In genomic region chr3:67540198-67540894, GRCh38 we compare ENCODE assay signal across 25 cellular contexts.
DNase-seq lines count a peak whose midpoint lies in the region; ATAC-seq, FAIRE-seq and TF ChIP-seq lines count a peak whose summit lies in the region.
"Had no signal": no experiment of that assay in that cellular context is flagged by ENCODE, and none has a peak within 500 bp of the region (broad histone marks: within the 10 kb centered on the region; RNA-seq: fewer than 3 reads in every experiment).

No MANE protein-coding gene starts in this region.

- FAIRE-seq in H1 (lab: Jason Lieb, UNC) = no peak
- FAIRE-seq: G401.6, GM12892, RCC 7860 had no signal

- no peak overlapping the region for H4K91ac ChIP-seq in H1 (replicated peaks; ENCODE audit: insufficient read length, low read length)

- H3K27me3 Mint-ChIP-seq in activated naive CD4-positive, alpha-beta T cell treated with anti-CD3 and anti-CD28 coated beads, Interleukin-2, amount 10 ng/mL, durations not matched to agents 7 days and 5 days = no peaks in the 10 kb centered on the region
- H3K27me3 Mint-ChIP-seq in activated naive CD4-positive, alpha-beta T cell treated with anti-CD3 and anti-CD28 coated beads for 36 hours (ENCODE audit: low read depth) = no peaks in the 10 kb centered on the region
- no peaks in the 10 kb centered on the region for H3K27me3 Mint-ChIP-seq in neural progenitor cell (ENCODE audit: insufficient read depth, low read depth)
- H3K27me3 Mint-ChIP-seq: CD4-positive, alpha-beta memory T cell had no signal

- H3K36me3 ChIP-seq in H1 (ENCODE audit: control insufficient read depth in 2 of 4, insufficient read depth in 4 of 4, low read length in 3 of 4) (no peaks in the 10 kb centered on the region), neural progenitor cell (no peaks in the 10 kb centered on the region), left ventricle myocardium inferior (no peaks in the 10 kb centered on the region)
- H3K36me3 ChIP-seq: MG63, SJCRH30 had no signal

- no peak overlapping the region for H3K23ac ChIP-seq in H1 (ENCODE audit: insufficient read length)

- no peak overlapping the region for H2BK5ac ChIP-seq in H1 (ENCODE audit: low read depth, low read length)

- H3K4me3 ChIP-seq in H1 (ENCODE audit: extremely low read depth in 1 of 4, insufficient read depth in 2 of 4, low read depth in 3 of 4, low read length in 4 of 4) (no peak overlapping the region), neural progenitor cell (no peak overlapping the region), left ventricle myocardium inferior (no peak overlapping the region)
- H3K4me3 ChIP-seq: BLaER1 treated with 17β-estradiol and CSF1 and Interleukin-3, amounts not matched to agents 10 nM and 100 nM; MG63; SJCRH30 had no signal

- POLR2A ChIA-PET in H1 (lab: Charles Lee; ENCODE audit: partially characterized antibody) = interaction anchor here (1.2 kb wide), 1 partner anchor 11 kb away, joined by 3 read pairs; no protein-coding TSS in a partner anchor

- TF ChIP-seq CTCF in H1 (IDR thresholded peaks at IDR 0.05; ENCODE audit: control extremely low read depth in 1 of 3, insufficient read depth in 1 of 3, low read depth in 1 of 3, low read length in 3 of 3) = peak; percentile 14 to 25 (median 22); a peak in 2 of 4 replicates
- no peak for TF ChIP-seq CTCF in neural progenitor cell (IDR thresholded peaks at IDR 0.05)
- no peak for TF ChIP-seq CTCF in left ventricle myocardium inferior (IDR thresholded peaks at IDR 0.05; ENCODE audit: borderline replicate concordance)

- H3K4ac ChIP-seq in H1 (replicated peaks; ENCODE audit: insufficient read length, low read depth, low read length) = no peak overlapping the region

- peaks cover 5% of the 10 kb centered on the region for H3K4me1 Mint-ChIP-seq in activated naive CD4-positive, alpha-beta T cell treated with anti-CD3 and anti-CD28 coated beads, Interleukin-2, amount 10 ng/mL, durations not matched to agents 7 days and 5 days
- peaks cover 26% of the 10 kb centered on the region for H3K4me1 Mint-ChIP-seq in activated naive CD4-positive, alpha-beta T cell treated with anti-CD3 and anti-CD28 coated beads for 36 hours (ENCODE audit: low read depth)
- H3K4me1 Mint-ChIP-seq in neural progenitor cell = peaks cover 3% of the 10 kb centered on the region

- H3K56ac ChIP-seq in H1 (replicated peaks; ENCODE audit: insufficient read length, low read depth, low read length) = no peak overlapping the region

- intact Hi-C loops in activated naive CD4-positive, alpha-beta T cell treated with anti-CD3 and anti-CD28 coated beads for 36 hours (cut with micrococcal nuclease) = no loop called here
- intact Hi-C loops in left ventricle myocardium inferior (cut with micrococcal nuclease) = no loop called here

- no peak overlapping the region for H4K5ac ChIP-seq in H1 (ENCODE audit: insufficient read length, low read depth, low read length)

- H3K9me3 Mint-ChIP-seq in activated naive CD4-positive, alpha-beta T cell treated with anti-CD3 and anti-CD28 coated beads, Interleukin-2, amount 10 ng/mL, durations not matched to agents 7 days and 5 days = peaks cover 22% of the 10 kb centered on the region
- peaks cover 21% of the 10 kb centered on the region for H3K9me3 Mint-ChIP-seq in activated naive CD4-positive, alpha-beta T cell treated with anti-CD3 and anti-CD28 coated beads for 36 hours
- H3K9me3 Mint-ChIP-seq in neural progenitor cell = peaks cover 16% of the 10 kb centered on the region

- H3K27me3 ChIP-seq in H1 (replicated peaks in 1 of 4; ENCODE audit: control insufficient read depth in 3 of 4, extremely low read depth in 1 of 4, insufficient read depth in 3 of 4, low read length in 3 of 4) (no peaks in the 10 kb centered on the region), neural progenitor cell (no peaks in the 10 kb centered on the region), left ventricle myocardium inferior (ENCODE audit: low read depth) (no peaks in the 10 kb centered on the region)
- H3K27me3 ChIP-seq: BLaER1 treated with 17β-estradiol and CSF1 and Interleukin-3, amounts not matched to agents 10 nM and 100 nM; MG63; SJCRH30 had no signal

- H3K9me3 ChIP-seq in H1 (ENCODE audit: insufficient read depth in 2 of 2, low read depth in 1 of 2, low read length in 1 of 2) = no peaks in the 10 kb centered on the region
- H3K9me3 ChIP-seq in neural progenitor cell (ENCODE audit: low read depth) = no peaks in the 10 kb centered on the region
- H3K9me3 ChIP-seq in left ventricle myocardium inferior (replicated peaks) = peaks cover 18% of the 10 kb centered on the region
- H3K9me3 ChIP-seq: MG63, SJCRH30 had no signal

- peaks cover 38% of the 10 kb centered on the region for H3K36me3 Mint-ChIP-seq in activated naive CD4-positive, alpha-beta T cell treated with anti-CD3 and anti-CD28 coated beads, Interleukin-2, amount 10 ng/mL, durations not matched to agents 7 days and 5 days
- peaks cover 44% of the 10 kb centered on the region for H3K36me3 Mint-ChIP-seq in activated naive CD4-positive, alpha-beta T cell treated with anti-CD3 and anti-CD28 coated beads for 36 hours (ENCODE audit: low read depth)
- peaks cover 13% of the 10 kb centered on the region for H3K36me3 Mint-ChIP-seq in neural progenitor cell

- H3K18ac ChIP-seq in H1 (ENCODE audit: extremely low read depth, low read length) = no peak overlapping the region

- peak; percentile 32 to 47; a peak in 3 of 4 replicates for TF ChIP-seq RAD21 in H1 (IDR thresholded peaks at IDR 0.05 in 1 of 2, conservative IDR thresholded peaks at IDR 0.05 in 1 of 2; ENCODE audit: low read depth in 2 of 2, low read length in 2 of 2)

- CTCF ChIA-PET in activated naive CD4-positive, alpha-beta T cell treated with anti-CD3 and anti-CD28 coated beads, Interleukin-2, amount 10 ng/mL, durations not matched to agents 7 days and 5 days (lab: Charles Lee) = no interaction called here
- CTCF ChIA-PET in activated naive CD4-positive, alpha-beta T cell treated with anti-CD3 and anti-CD28 coated beads for 36 hours (lab: Charles Lee) = interaction anchor here (0.6 kb wide), 1 partner anchor 120 kb away, joined by 3 read pairs; no protein-coding TSS in a partner anchor
- CTCF ChIA-PET in H1 (lab: Charles Lee; ENCODE audit: partially characterized antibody) = interaction anchor here (0.7 to 1.5 kb wide), 5 partner anchors 37 to 406 kb away, joined by 3 to 4 read pairs (median 3); no protein-coding TSS in a partner anchor

- H3K79me2 ChIP-seq in H1 (ENCODE audit: control insufficient read depth in 1 of 2, insufficient read depth in 2 of 2, low read length in 2 of 2) (no peaks in the 10 kb centered on the region), neural progenitor cell (ENCODE audit: low read depth) (no peaks in the 10 kb centered on the region)

- TF ChIP-seq POLR2A in H1 (IDR thresholded peaks at IDR 0.05; ENCODE audit: control extremely low read depth in 1 of 2, low read depth in 2 of 2, low read length in 2 of 2) = no peak

- no peak for TF ChIP-seq EP300 in H1 (IDR thresholded peaks at IDR 0.05; ENCODE audit: borderline replicate concordance in 1 of 2, low read depth in 2 of 2, low read length in 2 of 2)

- WGBS in H1 (ENCODE audit: extremely low coverage in 1 of 2, insufficient coverage in 1 of 2, insufficient read length in 1 of 2, insufficient replicate concordance in 2 of 2, low coverage in 1 of 2, low lambda C conversion rate in 2 of 2, missing lambda C conversion rate in 1 of 2), 2 experiments = 87% methylated on average over 8 of the region's 8 CpGs; no CpG with 5 or more reads in 1 of the 2 experiments

- H3K79me1 ChIP-seq in H1 (ENCODE audit: low read depth, low read length) = no peaks in the 10 kb centered on the region

- no peak overlapping the region for H3K4me3 Mint-ChIP-seq in activated naive CD4-positive, alpha-beta T cell treated with anti-CD3 and anti-CD28 coated beads, Interleukin-2, amount 10 ng/mL, durations not matched to agents 7 days and 5 days
- H3K4me3 Mint-ChIP-seq in activated naive CD4-positive, alpha-beta T cell treated with anti-CD3 and anti-CD28 coated beads for 36 hours = no peak overlapping the region
- H3K4me3 Mint-ChIP-seq in neural progenitor cell = no peak overlapping the region

- no peak overlapping the region for H2AK5ac ChIP-seq in H1 (ENCODE audit: low read depth, low read length)

- H2BK15ac ChIP-seq in H1 (ENCODE audit: low read length) = no peak overlapping the region

- no peaks in the 10 kb centered on the region for H3K23me2 ChIP-seq in H1 (ENCODE audit: low read depth, low read length)

- H4K8ac ChIP-seq in H1 (ENCODE audit: extremely low read depth, insufficient read depth, low read length) = no peak overlapping the region; the same call in 1 of the 2 replicates

- H4K20me1 ChIP-seq in H1 (replicated peaks in 1 of 2; ENCODE audit: control insufficient read depth in 1 of 2, insufficient read depth in 2 of 2, low read length in 2 of 2) (no peaks in the 10 kb centered on the region), neural progenitor cell (ENCODE audit: low read depth) (no peaks in the 10 kb centered on the region)

- H3K14ac ChIP-seq in H1 (ENCODE audit: insufficient read length) = no peak overlapping the region

- DNase-seq in activated naive CD4-positive, alpha-beta T cell treated with anti-CD3 and anti-CD28 coated beads, Interleukin-2, amount 10 ng/mL, durations not matched to agents 7 days and 5 days = no peak
- no peak for DNase-seq in activated naive CD4-positive, alpha-beta T cell treated with anti-CD3 and anti-CD28 coated beads for 36 hours
- DNase-seq in H1 (ENCODE audit: low read depth in 1 of 2, low spot score in 2 of 2) (no peak), kidney tubule cell (ENCODE audit: low spot score) (peak; percentile 43), neural progenitor cell (ENCODE audit: low spot score) (peak; percentile 3), left ventricle myocardium inferior (no peak)
- DNase-seq in stimulated activated CD4-positive, alpha-beta T cell treated with anti-CD3 and anti-CD28 coated beads, Interleukin-2, amount 100 ng/mL, for 48 hours = no peak
- DNase-seq: Calu3; CD4-positive, alpha-beta memory T cell; DMS153; Kasumi-1; MG63; NCI-H1417; NCI-H1694 treated with DMSO at 0.1 percent for 48 hours; NCI-H2081 treated with DMSO at 0.1 percent for 48 hours; NCI-H446; NCI-H526; OCI-M1; SJCRH30 had no signal

- H2BK20ac ChIP-seq in H1 (ENCODE audit: low read length) = no peak overlapping the region

- H3K9ac ChIP-seq in H1 (replicated peaks in 1 of 4; ENCODE audit: extremely low read depth in 1 of 4, low read depth in 3 of 4, low read length in 3 of 4) (no peak overlapping the region), neural progenitor cell (no peak overlapping the region)
- H3K9ac ChIP-seq: BLaER1 treated with 17β-estradiol and CSF1 and Interleukin-3, amounts not matched to agents 10 nM and 100 nM had no signal

- H3K27ac Mint-ChIP-seq in activated naive CD4-positive, alpha-beta T cell treated with anti-CD3 and anti-CD28 coated beads, Interleukin-2, amount 10 ng/mL, durations not matched to agents 7 days and 5 days = peak overlapping the region; percentile 2
- H3K27ac Mint-ChIP-seq in activated naive CD4-positive, alpha-beta T cell treated with anti-CD3 and anti-CD28 coated beads for 36 hours = no peak overlapping the region
- H3K27ac Mint-ChIP-seq in neural progenitor cell = no peak overlapping the region

- H2BK120ac ChIP-seq in H1 (replicated peaks; ENCODE audit: low read depth, low read length) = no peak overlapping the region

- H3K27ac ChIP-seq in H1 (ENCODE audit: low read depth, low read length) (no peak overlapping the region), neural progenitor cell (no peak overlapping the region), left ventricle myocardium inferior (replicated peaks) (no peak overlapping the region)
- H3K27ac ChIP-seq: 22Rv1; BLaER1 treated with 17β-estradiol and CSF1 and Interleukin-3, amounts not matched to agents 10 nM and 100 nM; SJCRH30 had no signal

- H3K4me1 ChIP-seq in H1 (replicated peaks in 1 of 4; ENCODE audit: control insufficient read depth in 3 of 4, insufficient read depth in 4 of 4, low read length in 3 of 4) (peaks cover 0 to 3% (median 0%) of the 10 kb centered on the region in 4 experiments; a peak in 1 of 7 replicates), neural progenitor cell (peaks cover 3% of the 10 kb centered on the region), left ventricle myocardium inferior (no peaks in the 10 kb centered on the region)
- H3K4me1 ChIP-seq: BLaER1 treated with 17β-estradiol and CSF1 and Interleukin-3, amounts not matched to agents 10 nM and 100 nM; SJCRH30 had no signal

- H2AFZ ChIP-seq in H1 (ENCODE audit: low read length) = no peak overlapping the region
- H2AFZ ChIP-seq in neural progenitor cell (replicated peaks) = no peak overlapping the region

- H2BK12ac ChIP-seq in H1 (ENCODE audit: low read depth, low read length) = no peak overlapping the region

- H3F3A ChIP-seq in neural progenitor cell (ENCODE audit: low read depth) = no peaks in the 10 kb centered on the region

- no peak overlapping the region for H3K4me2 ChIP-seq in H1 (ENCODE audit: insufficient read depth in 1 of 2, low read depth in 2 of 2, low read length in 2 of 2)
- no peak overlapping the region for H3K4me2 ChIP-seq in neural progenitor cell
- H3K4me2 ChIP-seq: BLaER1 treated with 17β-estradiol and CSF1 and Interleukin-3, amounts not matched to agents 10 nM and 100 nM had no signal

- no peak for ATAC-seq in GM18868 (IDR thresholded peaks at IDR 0.05; ENCODE audit: unreplicated experiment)

Comparison
In these comparisons a context has a peak if more than half of its experiments do, and no peak if none do; other contexts are left out.
1. DNase-seq: peak in kidney tubule cell (single experiment) and neural progenitor cell (single experiment); none in activated naive CD4-positive, alpha-beta T cell treated with anti-CD3 and anti-CD28 coated beads, Interleukin-2, amount 10 ng/mL, durations not matched to agents 7 days and 5 days (single experiment), activated naive CD4-positive, alpha-beta T cell treated with anti-CD3 and anti-CD28 coated beads for 36 hours (single experiment), H1 (0 of 2), stimulated activated CD4-positive, alpha-beta T cell treated with anti-CD3 and anti-CD28 coated beads, Interleukin-2, amount 100 ng/mL, for 48 hours (0 of 2) and left ventricle myocardium inferior (single experiment).
2. CTCF ChIP-seq: peak in H1 (3 of 3); none in neural progenitor cell (single experiment) and left ventricle myocardium inferior (single experiment).